1 cellular context compared by ENCODE assay signal in genomic region chr1:11099310-11100148, GRCh38.
A peak's percentile ranks its signal among the peaks of the same experiment; 100 is the strongest.
TF ChIP-seq lines count a peak whose summit lies in the region.

Gene EXOSC10, minus strand, starts transcription at chr1:11099869. Its CDS starts 38 bp downstream, at chr1:11099831.

TF ChIP-seq in HepG2, 621 proteins besides CTCF, POLR2A, EP300 and RAD21 (continued from another document and continues in another):
- peak; percentile 75 for TF ChIP-seq ZNF574 (CRISPR knock-in tag; IDR thresholded peaks at IDR 0.05)
- TF ChIP-seq, protein P1, sequence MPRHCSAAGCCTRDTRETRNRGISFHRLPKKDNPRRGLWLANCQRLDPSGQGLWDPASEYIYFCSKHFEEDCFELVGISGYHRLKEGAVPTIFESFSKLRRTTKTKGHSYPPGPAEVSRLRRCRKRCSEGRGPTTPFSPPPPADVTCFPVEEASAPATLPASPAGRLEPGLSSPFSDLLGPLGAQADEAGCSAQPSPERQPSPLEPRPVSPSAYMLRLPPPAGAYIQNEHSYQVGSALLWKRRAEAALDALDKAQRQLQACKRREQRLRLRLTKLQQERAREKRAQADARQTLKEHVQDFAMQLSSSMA (CRISPR knock-in tag; IDR thresholded peaks at IDR 0.05), result no peak
- TF ChIP-seq NBN (conservative IDR thresholded peaks at IDR 0.05), result no peak
- peak; percentile 80 for TF ChIP-seq SAP130 (CRISPR knock-in tag; IDR thresholded peaks at IDR 0.05; ENCODE audit: low read depth)
- peak; percentile 71; the same call in 1 of the 2 replicates for TF ChIP-seq KLF15 (CRISPR knock-in tag; IDR thresholded peaks at IDR 0.05; ENCODE audit: borderline replicate concordance)
- TF ChIP-seq, protein P2, sequence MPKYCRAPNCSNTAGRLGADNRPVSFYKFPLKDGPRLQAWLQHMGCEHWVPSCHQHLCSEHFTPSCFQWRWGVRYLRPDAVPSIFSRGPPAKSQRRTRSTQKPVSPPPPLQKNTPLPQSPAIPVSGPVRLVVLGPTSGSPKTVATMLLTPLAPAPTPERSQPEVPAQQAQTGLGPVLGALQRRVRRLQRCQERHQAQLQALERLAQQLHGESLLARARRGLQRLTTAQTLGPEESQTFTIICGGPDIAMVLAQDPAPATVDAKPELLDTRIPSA (CRISPR knock-in tag; IDR thresholded peaks at IDR 0.05; ENCODE audit: borderline replicate concordance), result no peak
- TF ChIP-seq TRIM22 (IDR thresholded peaks at IDR 0.05), result no peak
- TF ChIP-seq, protein P3, sequence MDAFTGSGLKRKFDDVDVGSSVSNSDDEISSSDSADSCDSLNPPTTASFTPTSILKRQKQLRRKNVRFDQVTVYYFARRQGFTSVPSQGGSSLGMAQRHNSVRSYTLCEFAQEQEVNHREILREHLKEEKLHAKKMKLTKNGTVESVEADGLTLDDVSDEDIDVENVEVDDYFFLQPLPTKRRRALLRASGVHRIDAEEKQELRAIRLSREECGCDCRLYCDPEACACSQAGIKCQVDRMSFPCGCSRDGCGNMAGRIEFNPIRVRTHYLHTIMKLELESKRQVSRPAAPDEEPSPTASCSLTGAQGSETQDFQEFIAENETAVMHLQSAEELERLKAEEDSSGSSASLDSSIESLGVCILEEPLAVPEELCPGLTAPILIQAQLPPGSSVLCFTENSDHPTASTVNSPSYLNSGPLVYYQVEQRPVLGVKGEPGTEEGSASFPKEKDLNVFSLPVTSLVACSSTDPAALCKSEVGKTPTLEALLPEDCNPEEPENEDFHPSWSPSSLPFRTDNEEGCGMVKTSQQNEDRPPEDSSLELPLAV (CRISPR knock-in tag; conservative IDR thresholded peaks at IDR 0.05; ENCODE audit: low read depth), result no peak
- TF ChIP-seq ZNF562 (CRISPR knock-in tag; IDR thresholded peaks at IDR 0.05; ENCODE audit: borderline replicate concordance), result no peak
- TF ChIP-seq RFX3 (CRISPR knock-in tag; IDR thresholded peaks at IDR 0.05), result no peak
- TF ChIP-seq BORCS8-MEF2B (CRISPR knock-in tag; IDR thresholded peaks at IDR 0.05), result no peak; the same call in 1 of the 2 replicates
- peak; percentile 33; the same call in 1 of the 2 replicates for TF ChIP-seq ZNF543 (CRISPR knock-in tag; IDR thresholded peaks at IDR 0.05)
- TF ChIP-seq SMARCC2 (IDR thresholded peaks at IDR 0.05), result no peak
- TF ChIP-seq ZNF230 (CRISPR knock-in tag; IDR thresholded peaks at IDR 0.05), result no peak
- no peak for TF ChIP-seq ZBTB46 (CRISPR knock-in tag; IDR thresholded peaks at IDR 0.05; ENCODE audit: borderline replicate concordance)
- TF ChIP-seq ZNF407 (CRISPR knock-in tag; IDR thresholded peaks at IDR 0.05; ENCODE audit: not compliant biosample characterization), result peak; percentile 67
- TF ChIP-seq ZBTB7A (CRISPR knock-in tag; IDR thresholded peaks at IDR 0.05), result no peak
- no peak for TF ChIP-seq HNF4G (IDR thresholded peaks at IDR 0.05; ENCODE audit: borderline replicate concordance, low read depth, low read length)
- TF ChIP-seq HNF4G (CRISPR knock-in tag; IDR thresholded peaks at IDR 0.05; ENCODE audit: borderline replicate concordance, low read depth), result no peak
- no peak for TF ChIP-seq ZNF557 (CRISPR knock-in tag; IDR thresholded peaks at IDR 0.05)
- TF ChIP-seq ZNF367 (CRISPR knock-in tag; IDR thresholded peaks at IDR 0.05; ENCODE audit: borderline replicate concordance), result no peak
- peak; percentile 81; the same call in 1 of the 2 replicates for TF ChIP-seq ZFP90 (CRISPR knock-in tag; IDR thresholded peaks at IDR 0.05; ENCODE audit: borderline replicate concordance)
- TF ChIP-seq ZNF350 (CRISPR knock-in tag; IDR thresholded peaks at IDR 0.05; ENCODE audit: borderline replicate concordance, low read depth), result peak; percentile 79; the same call in 1 of the 2 replicates
- TF ChIP-seq ZNF383 (CRISPR knock-in tag; IDR thresholded peaks at IDR 0.05; ENCODE audit: borderline replicate concordance), result no peak
- TF ChIP-seq HCFC1 (IDR thresholded peaks at IDR 0.05; ENCODE audit: low read depth, low read length), result 0 out of 2 replicates have a peak, but pooled peaks have one; percentile 5
- TF ChIP-seq MAFF (IDR thresholded peaks at IDR 0.05; ENCODE audit: low read depth, low read length), result no peak
- no peak for TF ChIP-seq SNAPC2 (CRISPR knock-in tag; IDR thresholded peaks at IDR 0.05)
- no peak; the same call in 1 of the 2 replicates for TF ChIP-seq MIXL1 (CRISPR knock-in tag; IDR thresholded peaks at IDR 0.05)
- TF ChIP-seq BCL3 (CRISPR knock-in tag; IDR thresholded peaks at IDR 0.05), result peak; percentile 46; the same call in 1 of the 2 replicates
- TF ChIP-seq, protein P4, sequence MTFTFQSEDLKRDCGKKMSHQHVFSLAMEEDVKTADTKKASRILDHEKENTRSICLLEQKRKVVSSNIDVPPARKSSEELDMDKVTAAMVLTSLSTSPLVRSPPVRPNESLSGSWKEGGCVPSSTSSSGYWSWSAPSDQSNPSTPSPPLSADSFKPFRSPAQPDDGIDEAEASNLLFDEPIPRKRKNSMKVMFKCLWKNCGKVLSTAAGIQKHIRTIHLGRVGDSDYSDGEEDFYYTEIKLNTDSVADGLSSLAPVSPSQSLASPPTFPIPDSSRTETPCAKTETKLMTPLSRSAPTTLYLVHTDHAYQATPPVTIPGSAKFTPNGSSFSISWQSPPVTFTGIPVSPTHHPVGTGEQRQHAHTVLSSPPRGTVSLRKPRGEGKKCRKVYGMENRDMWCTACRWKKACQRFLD (CRISPR knock-in tag; IDR thresholded peaks at IDR 0.05; ENCODE audit: borderline replicate concordance), result peak; percentile 85; the same call in 1 of the 2 replicates
- no peak for TF ChIP-seq ELF1 (CRISPR knock-in tag; IDR thresholded peaks at IDR 0.05)
- TF ChIP-seq FIP1L1 (IDR thresholded peaks at IDR 0.05; ENCODE audit: borderline replicate concordance, insufficient read depth, low read depth, low read length), result no peak
- TF ChIP-seq ZNF180 (CRISPR knock-in tag; IDR thresholded peaks at IDR 0.05; ENCODE audit: borderline replicate concordance, low read depth), result no peak
- no peak for TF ChIP-seq SMC3 (IDR thresholded peaks at IDR 0.05; ENCODE audit: low read length)
- TF ChIP-seq ZNF33A (CRISPR knock-in tag; IDR thresholded peaks at IDR 0.05; ENCODE audit: borderline replicate concordance), result 0 out of 2 replicates have a peak, but pooled peaks have one; percentile 49
- TF ChIP-seq RFX5 (IDR thresholded peaks at IDR 0.05; ENCODE audit: low read depth, low read length), result no peak
- TF ChIP-seq ZNF790 (CRISPR knock-in tag; IDR thresholded peaks at IDR 0.05; ENCODE audit: borderline replicate concordance), result no peak
- TF ChIP-seq CBX2 (IDR thresholded peaks at IDR 0.05; ENCODE audit: low read depth, low read length), result no peak
- TF ChIP-seq CBX2 (CRISPR knock-in tag; IDR thresholded peaks at IDR 0.05; ENCODE audit: low read depth), result no peak
- no peak; the same call in 1 of the 2 replicates for TF ChIP-seq ZNF607 (CRISPR knock-in tag; IDR thresholded peaks at IDR 0.05; ENCODE audit: borderline replicate concordance)
- peak; percentile 42; the same call in 1 of the 2 replicates for TF ChIP-seq ZNF205 (CRISPR knock-in tag; IDR thresholded peaks at IDR 0.05)
